14 cellular contexts compared by ENCODE assay signal in the genomic region with DNA sequence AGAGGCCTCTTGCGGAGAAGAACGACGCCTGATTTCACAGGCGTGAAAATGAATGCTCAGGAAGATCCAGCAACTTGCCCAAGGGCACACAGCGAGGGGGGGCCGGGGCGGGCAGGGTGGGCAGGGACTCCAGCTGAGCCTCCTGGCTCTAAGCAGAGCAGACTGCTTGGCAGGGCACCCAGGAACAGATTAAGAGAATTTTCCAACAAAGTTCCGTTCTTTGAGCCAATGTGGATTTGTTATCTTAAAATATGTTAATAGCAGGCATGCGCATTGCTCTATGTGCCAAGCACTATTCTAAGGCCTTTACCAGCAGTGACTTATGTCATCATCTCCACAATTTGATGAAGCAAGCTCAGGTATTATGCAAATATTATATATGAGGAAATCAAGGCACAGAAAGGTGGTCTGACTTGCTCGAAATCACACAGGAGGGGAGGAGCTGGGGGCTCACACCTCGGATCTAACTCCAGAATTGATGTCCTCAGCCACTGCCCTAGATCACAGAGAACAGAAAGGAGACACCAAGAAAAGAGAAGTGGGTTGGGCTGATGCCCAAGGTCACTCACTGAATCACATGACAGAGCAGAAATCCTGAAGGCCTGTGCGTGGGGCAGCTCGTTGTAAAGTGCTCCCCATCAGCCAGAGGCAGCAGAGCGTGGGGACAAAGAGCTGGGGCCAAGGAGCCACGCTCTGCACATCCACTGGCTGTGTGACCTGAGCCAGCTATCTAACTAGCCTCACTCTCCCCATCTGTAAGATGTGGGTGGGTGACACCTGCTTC. TPM values are rescaled to one million over a fixed set of nuclear protein-coding genes. Genes with fewer than 3 reads are reported as not detected.
A peak's percentile ranks its signal among the peaks of the same experiment; 100 is the strongest.
DNase-seq lines count a peak whose midpoint lies in the region; ATAC-seq, FAIRE-seq and TF ChIP-seq lines count a peak whose summit lies in the region.
"Had no signal": no experiment of that assay in that cellular context is flagged by ENCODE, and none has a peak within 500 bp of the region (broad histone marks: within the 10 kb centered on the region; RNA-seq: fewer than 3 reads in every experiment).

No MANE protein-coding gene starts in this region.

- H3K9ac ChIP-seq in Karpas-422 (ENCODE audit: low read length), result no peak overlapping the region

- H3K9me3 ChIP-seq in gastroesophageal sphincter (no peaks in the 10 kb centered on the region), small intestine (ENCODE audit: control insufficient read depth, low read depth) (no peaks in the 10 kb centered on the region), Karpas-422 (ENCODE audit: low read length) (peaks cover 4% of the 10 kb centered on the region; the same call in 1 of the 2 replicates)

- WGBS in gastroesophageal sphincter (ENCODE audit: low coverage in 1 of 2), 2 donors, result 27 to 51% methylated on average over 10 to 11 of the region's 15 CpGs
- WGBS in small intestine, 3 donors, result 64 to 71% (median 64%) methylated on average over 15 of the region's 15 CpGs

- H3K27me3 ChIP-seq in gastroesophageal sphincter (no peaks in the 10 kb centered on the region), small intestine (ENCODE audit: control insufficient read depth in 2 of 2, insufficient read depth in 2 of 2, low read length in 2 of 2) (no peaks in the 10 kb centered on the region), Karpas-422 (ENCODE audit: low read length) (no peaks in the 10 kb centered on the region)

- no peak overlapping the region for H3K4me2 ChIP-seq in Karpas-422 (ENCODE audit: low read depth, low read length, poor library complexity, severe bottlenecking)

- TF ChIP-seq POLR2A in gastroesophageal sphincter (IDR thresholded peaks at IDR 0.05), result no peak

- H3K79me2 ChIP-seq in Karpas-422 (ENCODE audit: low read length), result no peaks in the 10 kb centered on the region

- TF ChIP-seq EP300 in gastroesophageal sphincter (IDR thresholded peaks at IDR 0.05), result no peak

- peak overlapping the region in 1 of 2 donors; percentile 28 for H3K4me3 ChIP-seq in gastroesophageal sphincter
- peak overlapping the region; percentile 0 for H3K4me3 ChIP-seq in retinal pigment epithelial cell (ENCODE audit: low read length)
- no peak overlapping the region for H3K4me3 ChIP-seq in small intestine (ENCODE audit: low read depth in 1 of 2, low read length in 2 of 2)
- H3K4me3 ChIP-seq in Karpas-422 (ENCODE audit: low read length), result no peak overlapping the region

- peak; percentile 4 for ATAC-seq in gastroesophageal sphincter
- ATAC-seq: Panc1 had no signal

- TF ChIP-seq CTCF in gastroesophageal sphincter (IDR thresholded peaks at IDR 0.05), result no peak
- TF ChIP-seq CTCF in retinal pigment epithelial cell (conservative IDR thresholded peaks at IDR 0.05; ENCODE audit: low read depth, low read length), result no peak

- FAIRE-seq in small intestine (lab: Jason Lieb, UNC), result no peak
- FAIRE-seq: GM18507 had no signal

- H4K20me1 ChIP-seq in Karpas-422 (ENCODE audit: insufficient read depth, low read depth, low read length), result no peaks in the 10 kb centered on the region

- no peak overlapping the region for H2AFZ ChIP-seq in Karpas-422 (ENCODE audit: low read length)

- H3K36me3 ChIP-seq in gastroesophageal sphincter, result no peaks in the 10 kb centered on the region
- H3K36me3 ChIP-seq in small intestine (ENCODE audit: control insufficient read depth in 2 of 2, insufficient read depth in 2 of 2, low read length in 2 of 2), result no peaks in the 10 kb centered on the region
- no peaks in the 10 kb centered on the region for H3K36me3 ChIP-seq in Karpas-422 (ENCODE audit: insufficient read depth, low read length)

- peaks cover 3 to 40% (median 31%) of the 10 kb centered on the region in 3 donors for H3K4me1 ChIP-seq in gastroesophageal sphincter
- no peaks in the 10 kb centered on the region for H3K4me1 ChIP-seq in small intestine (ENCODE audit: control insufficient read depth in 2 of 2, insufficient read depth in 1 of 2, low read depth in 1 of 2, low read length in 1 of 2)
- H3K4me1 ChIP-seq in Karpas-422 (ENCODE audit: low read length), result no peaks in the 10 kb centered on the region

- peak overlapping the region; percentile 59 to 82 (median 75) for H3K27ac ChIP-seq in gastroesophageal sphincter
- peak overlapping the region in 1 of 2 donors; percentile 19 for H3K27ac ChIP-seq in small intestine (ENCODE audit: low read depth in 1 of 2, low read length in 1 of 2)
- H3K27ac ChIP-seq in Karpas-422 (ENCODE audit: low read length), result no peak overlapping the region

- peak; percentile 14 for DNase-seq in DMS79 (lab: John Stamatoyannopoulos, UW)
- peak; percentile 36 for DNase-seq in UCSD-AML1 (lab: John Stamatoyannopoulos, UW; ENCODE audit: unreplicated experiment)
- peak; percentile 86 for DNase-seq in retinal pigment epithelial cell (ENCODE audit: low read depth)
- no peak for DNase-seq in RPMI8226
- no peak for DNase-seq in NCI-H1694 (lab: John Stamatoyannopoulos, UW)
- no peak for DNase-seq in small intestine
- no peak for DNase-seq in Karpas-422
- DNase-seq: activated CD4-positive, alpha-beta T cell treated with anti-CD3 and anti-CD28 coated beads for 48 hours; mesendoderm; NCI-H1694 treated with DMSO at 0.1 percent for 48 hours; stimulated activated CD4-positive, alpha-beta T cell treated with anti-CD3 and anti-CD28 coated beads, Interleukin-4, amount 100 ng/mL, for 1 hour had no signal

- H3K9me2 ChIP-seq in Karpas-422 (replicated peaks; ENCODE audit: insufficient read depth, low read length), result no peaks in the 10 kb centered on the region

RNA-seq across cellular contexts. Expression of gene MEAK7, which starts 23.2 kb away (rescaled TPM):
- total RNA-seq in gastroesophageal sphincter, result 10 to 100 TPM in 2 of 4 donors, 1 to 10 TPM in 2; 7.9 to 30.5 (median 10.4) TPM
- 1 to 10 TPM; 7.3 to 7.5 (median 7.4) TPM for polyA plus RNA-seq in small intestine
- 8.7 and 10.7 TPM in 2 replicates for total RNA-seq in Karpas-422 (2014; rRNA removed; shearing (Covaris generic); ENCODE audit: low replicate concordance)

Comparison
In these comparisons a context has a peak if more than half of its experiments do, and no peak if none do; other contexts are left out.
1. DNase-seq: peak in DMS79 (single experiment), UCSD-AML1 (single experiment) and retinal pigment epithelial cell (single experiment); none in RPMI8226 (single experiment), NCI-H1694 (single experiment), small intestine (single experiment) and Karpas-422 (single experiment).